ENCODE assay signal across 21 cellular contexts in the genomic region with DNA sequence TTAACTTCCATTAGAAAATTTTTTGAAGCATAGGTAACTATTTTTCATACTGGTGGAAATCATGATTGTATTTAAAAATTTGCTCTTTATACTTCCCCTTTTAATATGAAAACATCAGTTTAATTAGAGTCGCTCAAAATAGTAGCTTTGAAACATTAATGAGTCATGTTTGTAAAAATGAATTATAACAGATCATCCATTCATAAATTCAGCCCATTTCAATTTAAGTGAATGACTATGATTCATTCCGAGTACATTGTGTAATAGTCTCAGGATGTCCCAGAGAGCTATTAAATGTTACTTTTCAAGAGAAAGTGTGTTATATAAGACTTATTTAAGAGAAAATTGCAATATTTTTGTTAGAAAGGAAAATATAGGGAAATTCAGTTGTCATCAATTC.
DNase-seq lines count a peak whose midpoint lies in the region; ATAC-seq and TF ChIP-seq lines count a peak whose summit lies in the region.
"Had no signal": no experiment of that assay in that cellular context is flagged by ENCODE, and none has a peak within 500 bp of the region (broad histone marks: within the 10 kb centered on the region; RNA-seq: fewer than 3 reads in every experiment).

No MANE protein-coding gene starts in this region.

- no peak overlapping the region for H3K4me3 Mint-ChIP-seq in immature natural killer cell
- H3K4me3 Mint-ChIP-seq: activated CD8-positive, alpha-beta T cell treated with anti-CD3 and anti-CD28 coated beads, Interleukin-2, amount 10 ng/mL, durations not matched to agents 7 days and 5 days; natural killer cell treated with Interleukin-12 subunit alpha and Interleukin-12 subunit beta and Interleukin-15 and Interleukin-18, amount 100 ng/mL, for 72 hours had no signal

- H3K4me1 ChIP-seq in gastroesophageal sphincter, result no peaks in the 10 kb centered on the region
- peaks cover 0 to 30% (median 13%) of the 10 kb centered on the region in 4 donors for H3K4me1 ChIP-seq in tibial nerve
- H3K4me1 ChIP-seq: testis had no signal

- TF ChIP-seq CTCF in gastroesophageal sphincter (IDR thresholded peaks at IDR 0.05), result no peak
- no peak for TF ChIP-seq CTCF in tibial nerve (IDR thresholded peaks at IDR 0.05)

- H3K9me3 ChIP-seq in gastroesophageal sphincter (no peaks in the 10 kb centered on the region), tibial nerve (no peaks in the 10 kb centered on the region)
- H3K9me3 ChIP-seq: esophagus muscularis mucosa, testis had no signal

- H3K36me3 Mint-ChIP-seq in immature natural killer cell, result peaks cover 0 to 4% (median 2%) of the 10 kb centered on the region in 3 donors

- no peak for TF ChIP-seq EP300 in gastroesophageal sphincter (IDR thresholded peaks at IDR 0.05)
- peak; percentile 19 to 38 for TF ChIP-seq EP300 in tibial nerve (IDR thresholded peaks at IDR 0.05)

- no peak overlapping the region for H3K27ac Mint-ChIP-seq in immature natural killer cell
- H3K27ac Mint-ChIP-seq: activated CD8-positive, alpha-beta T cell treated with anti-CD3 and anti-CD28 coated beads, Interleukin-2, amount 10 ng/mL, durations not matched to agents 7 days and 5 days; natural killer cell treated with Interleukin-12 subunit alpha and Interleukin-12 subunit beta and Interleukin-15 and Interleukin-18, amount 100 ng/mL, for 72 hours had no signal

- H3K4me3 ChIP-seq in gastroesophageal sphincter, result no peak overlapping the region
- no peak overlapping the region for H3K4me3 ChIP-seq in tibial nerve
- H3K4me3 ChIP-seq: cardiac muscle cell, esophagus muscularis mucosa, GM12878, smooth muscle cell, testis had no signal

- 35 to 51% methylated on average over 2 of the region's 2 CpGs for WGBS in gastroesophageal sphincter (ENCODE audit: low coverage in 1 of 2), 2 donors
- WGBS in tibial nerve, 2 donors, result 28 to 29% methylated on average over 2 of the region's 2 CpGs

- no peak for TF ChIP-seq POLR2A in gastroesophageal sphincter (IDR thresholded peaks at IDR 0.05)
- TF ChIP-seq POLR2A in tibial nerve (IDR thresholded peaks at IDR 0.05), result no peak

- peak; percentile 51 for ATAC-seq in gastroesophageal sphincter
- no peak for ATAC-seq in HG02610 (IDR thresholded peaks at IDR 0.05; ENCODE audit: unreplicated experiment)
- no peak for ATAC-seq in HG02973 (IDR thresholded peaks at IDR 0.05; ENCODE audit: unreplicated experiment)
- ATAC-seq: activated CD8-positive, alpha-beta T cell treated with anti-CD3 and anti-CD28 coated beads, Interleukin-2, amount 10 ng/mL, durations not matched to agents 7 days and 5 days; GM12878; left colon; natural killer cell treated with Interleukin-12 subunit alpha and Interleukin-12 subunit beta and Interleukin-15 and Interleukin-18, amount 100 ng/mL, for 72 hours; Panc1 had no signal

- DNase-seq in NOMO-1 treated with DMSO at 0.1 percent for 48 hours (lab: John Stamatoyannopoulos, UW; ENCODE audit: unreplicated experiment), result peak; percentile 54
- DNase-seq in NOMO-1 treated with dmso at 0.1 percent for 144 hours (lab: John Stamatoyannopoulos, UW; ENCODE audit: unreplicated experiment), result no peak
- DNase-seq in amniotic epithelial cell (ENCODE audit: low read depth), result peak; percentile 63
- no peak for DNase-seq in tibial nerve (ENCODE audit: low spot score in 2 of 2)
- DNase-seq in immature natural killer cell, result no peak
- DNase-seq: activated CD8-positive, alpha-beta T cell treated with anti-CD3 and anti-CD28 coated beads, Interleukin-2, amount 10 ng/mL, durations not matched to agents 7 days and 5 days; activated effector memory CD4-positive, alpha-beta T cell treated with anti-CD3 and anti-CD28 coated beads, Interleukin-2, amount 50 U/mL, for 16 hours; left colon; NCI-H1092; NCI-H446; testis had no signal

- H3K27ac ChIP-seq in gastroesophageal sphincter (no peak overlapping the region), tibial nerve (peak overlapping the region in 3 of 4 donors; percentile 14 to 85 (median 80))
- H3K27ac ChIP-seq: 22Rv1, cardiac muscle cell, esophagus muscularis mucosa, testis had no signal

- no peaks in the 10 kb centered on the region for H3K9me3 Mint-ChIP-seq in immature natural killer cell
- H3K9me3 Mint-ChIP-seq: natural killer cell treated with Interleukin-12 subunit alpha and Interleukin-12 subunit beta and Interleukin-15 and Interleukin-18, amount 100 ng/mL, for 72 hours had no signal

- H3K27me3 ChIP-seq in gastroesophageal sphincter, result no peaks in the 10 kb centered on the region
- no peaks in the 10 kb centered on the region for H3K27me3 ChIP-seq in tibial nerve
- H3K27me3 ChIP-seq: cardiac muscle cell, esophagus muscularis mucosa, testis had no signal

- no peaks in the 10 kb centered on the region for H3K36me3 ChIP-seq in gastroesophageal sphincter
- peaks cover 0 to 1% (median 0%) of the 10 kb centered on the region in 3 donors for H3K36me3 ChIP-seq in tibial nerve
- H3K36me3 ChIP-seq: cardiac muscle cell, esophagus muscularis mucosa had no signal

- H3K27me3 Mint-ChIP-seq in immature natural killer cell (ENCODE audit: low read depth in 3 of 3), result no peaks in the 10 kb centered on the region
- H3K27me3 Mint-ChIP-seq: natural killer cell treated with Interleukin-12 subunit alpha and Interleukin-12 subunit beta and Interleukin-15 and Interleukin-18, amount 100 ng/mL, for 72 hours had no signal

- H3K4me1 Mint-ChIP-seq in immature natural killer cell, result no peaks in the 10 kb centered on the region

Comparison
In these comparisons a context has a peak if more than half of its experiments do, and no peak if none do; other contexts are left out.
1. DNase-seq: peak in NOMO-1 treated with DMSO at 0.1 percent for 48 hours (single experiment) and amniotic epithelial cell (single experiment); none in NOMO-1 treated with dmso at 0.1 percent for 144 hours (single experiment), tibial nerve (0 of 2) and immature natural killer cell (0 of 3).
2. H3K27ac ChIP-seq: peak in tibial nerve (3 of 4); none in gastroesophageal sphincter (0 of 4).